Comparison of ENCODE assay signal across 8 cellular contexts in genomic region chr11:117226388-117227385, GRCh38. TPM values are rescaled to one million over a fixed set of nuclear protein-coding genes. Genes with fewer than 3 reads are reported as not detected.
DNase-seq lines count a peak whose midpoint lies in the region; ATAC-seq and TF ChIP-seq lines count a peak whose summit lies in the region.

No MANE protein-coding gene starts in this region.

- no peaks in the 10 kb centered on the region for H3F3A ChIP-seq in neural cell (ENCODE audit: insufficient read depth, low read length, poor library complexity, severe bottlenecking)

- H4K20me1 ChIP-seq in neural cell (ENCODE audit: insufficient read depth) = no peaks in the 10 kb centered on the region

- no peaks in the 10 kb centered on the region for H3K27me3 Mint-ChIP-seq in activated T-cell treated with anti-CD3 and anti-CD28 coated beads, Interleukin-2, amount 50 U/mL, for 24 hours

- TF ChIP-seq EP300 in neural cell (conservative IDR thresholded peaks at IDR 0.05; ENCODE audit: poor library complexity, severe bottlenecking) = no peak

- peaks cover 100% of the 10 kb centered on the region for H3K36me3 Mint-ChIP-seq in activated T-cell treated with anti-CD3 and anti-CD28 coated beads, Interleukin-2, amount 50 U/mL, for 24 hours (ENCODE audit: low read depth)

- no peaks in the 10 kb centered on the region for H3K36me3 ChIP-seq in neural cell (ENCODE audit: insufficient read depth, low read length)

- H3K4me1 Mint-ChIP-seq in activated T-cell treated with anti-CD3 and anti-CD28 coated beads, Interleukin-2, amount 50 U/mL, for 24 hours (ENCODE audit: low read depth) = peaks cover 37% of the 10 kb centered on the region

- no peak for ATAC-seq in GM21717 (IDR thresholded peaks at IDR 0.05; ENCODE audit: unreplicated experiment)

- TF ChIP-seq CTCF in GM12875 (IDR thresholded peaks at IDR 0.05; ENCODE audit: borderline replicate concordance, insufficient read depth, low read depth, low read length) (peak; percentile 65), fibroblast of pulmonary artery (IDR thresholded peaks at IDR 0.05; ENCODE audit: low read length, missing control alignments) (peak; percentile 78), neural cell (IDR thresholded peaks at IDR 0.05; ENCODE audit: poor library complexity, severe bottlenecking) (peak; percentile 85)

- H3K9me2 ChIP-seq in neural cell (ENCODE audit: insufficient read depth, low read length) = no peaks in the 10 kb centered on the region

- H3K4me2 ChIP-seq in neural cell (ENCODE audit: low read length) = no peak overlapping the region

- no peak overlapping the region for H3K9ac ChIP-seq in neural cell (ENCODE audit: low read length)

- peak; percentile 86 for TF ChIP-seq RAD21 in neural cell (conservative IDR thresholded peaks at IDR 0.05)

- peak; percentile 72 for DNase-seq in ACHN
- DNase-seq in HuH-7 (ENCODE audit: low spot score) = peak; percentile 85
- DNase-seq in NCI-H82 treated with DMSO at 0.1 percent for 48 hours (lab: John Stamatoyannopoulos, UW; ENCODE audit: unreplicated experiment) = peak; percentile 46
- DNase-seq in activated T-cell treated with anti-CD3 and anti-CD28 coated beads, Interleukin-2, amount 50 U/mL, for 24 hours = no peak
- peak; percentile 88 for DNase-seq in fibroblast of pulmonary artery (ENCODE audit: low read depth)

- no peaks in the 10 kb centered on the region for H3K27me3 ChIP-seq in neural cell (ENCODE audit: insufficient read depth, low read depth, low read length)

- peaks cover 19% of the 10 kb centered on the region for H3K79me2 ChIP-seq in neural cell (replicated peaks; ENCODE audit: insufficient read depth, low read length)

- in situ Hi-C loops in ACHN (cut with HindIII; ENCODE audit: low pct_ligation_motif_present, low pct_unique_long_range_greater_than_20kb, low sequenced_read_pairs) = no loop called here

- no peaks in the 10 kb centered on the region for H3K9me3 ChIP-seq in neural cell (ENCODE audit: low read length)

- no peak overlapping the region for H3K4me3 Mint-ChIP-seq in activated T-cell treated with anti-CD3 and anti-CD28 coated beads, Interleukin-2, amount 50 U/mL, for 24 hours

- H2AFZ ChIP-seq in neural cell (ENCODE audit: low read depth, low read length) = no peak overlapping the region

- peak overlapping the region; percentile 81 for H3K27ac Mint-ChIP-seq in activated T-cell treated with anti-CD3 and anti-CD28 coated beads, Interleukin-2, amount 50 U/mL, for 24 hours

- H3K4me3 ChIP-seq in GM12875 (ENCODE audit: low read depth, low read length) (no peak overlapping the region), fibroblast of pulmonary artery (replicated peaks; ENCODE audit: low read depth, low read length) (no peak overlapping the region), neural cell (ENCODE audit: low read length) (no peak overlapping the region)

- no peaks in the 10 kb centered on the region for H3K9me3 Mint-ChIP-seq in activated T-cell treated with anti-CD3 and anti-CD28 coated beads, Interleukin-2, amount 50 U/mL, for 24 hours

- H3K27ac ChIP-seq in neural cell (ENCODE audit: low read length) = no peak overlapping the region

TF ChIP-seq in neural cell, 6 proteins besides CTCF, POLR2A, EP300 and RAD21:
- TF ChIP-seq SMC3 (conservative IDR thresholded peaks at IDR 0.05; ENCODE audit: poor library complexity) (peak; percentile 82), EZH2 (IDR thresholded peaks at IDR 0.05; ENCODE audit: borderline replicate concordance, insufficient read depth, low read length, poor library complexity, severe bottlenecking) (no peak)
TF ChIP-seq in neural cell: peak in this region for 1.

RNA-seq across cellular contexts. Expression of gene PCSK7, which starts 5.2 kb away (rescaled TPM):
- polyA plus RNA-seq in neural cell = 44.4 and 61.4 TPM in 2 replicates
- polyA minus RNA-seq in neural cell = 43.1 and 45.8 TPM in 2 replicates

RNA-seq across cellular contexts. Expression of gene RNF214, which starts 5.8 kb away (rescaled TPM):
- 6.7 and 7.6 TPM in 2 replicates for polyA plus RNA-seq in neural cell
- polyA minus RNA-seq in neural cell = 22.9 and 26.6 TPM in 2 replicates

RNA-seq across cellular contexts. Expression of gene TAGLN, which starts 27.5 kb away (rescaled TPM):
- polyA plus RNA-seq in neural cell = 15.7 and 22.9 TPM in 2 replicates
- polyA minus RNA-seq in neural cell = 6.3 and 6.4 TPM in 2 replicates

RNA-seq across cellular contexts. Expression of gene SIDT2, which starts 48.1 kb away (rescaled TPM):
- 11.1 and 11.8 TPM in 2 replicates for polyA plus RNA-seq in neural cell
- 19.9 and 29.2 TPM in 2 replicates for polyA minus RNA-seq in neural cell
